33 cellular contexts compared by ENCODE assay signal in genomic region chr4:3760833-3761232, GRCh38. TPM values are rescaled to one million over a fixed set of nuclear protein-coding genes. Genes with fewer than 3 reads are reported as not detected.
"Had no signal": no experiment of that assay in that cellular context is flagged by ENCODE, and none has a peak within 500 bp of the region (broad histone marks: within the 10 kb centered on the region; RNA-seq: fewer than 3 reads in every experiment).

No MANE protein-coding gene starts in this region.

- H3K4me3 ChIP-seq: adrenal gland, body of pancreas, esophagus muscularis mucosa had no signal

- H3K9me3 ChIP-seq: adrenal gland, body of pancreas had no signal

- H3K4me3 Mint-ChIP-seq: activated B cell treated with CpG ODN at 0.5 μM for 24 hours; activated CD8-positive, alpha-beta T cell treated with anti-CD3 and anti-CD28 coated beads for 36 hours; activated naive CD4-positive, alpha-beta T cell treated with anti-CD3 and anti-CD28 coated beads for 36 hours; activated naive CD4-positive, alpha-beta T cell treated with anti-CD3 and anti-CD28 coated beads, Interleukin-2, amount 50 U/mL, for 24 hours; activated naive CD8-positive, alpha-beta T cell treated with anti-CD3 and anti-CD28 coated beads for 36 hours; activated naive CD8-positive, alpha-beta T cell treated with anti-CD3 and anti-CD28 coated beads, Interleukin-2, amount 50 U/mL, for 24 hours; activated T-cell treated with anti-CD3 and anti-CD28 coated beads, Interleukin-2, amount 50 U/mL, for 4 hours; activated T-helper 17 cell treated with anti-CD3 and anti-CD28 coated beads, Interleukin-2, amount 50 U/mL, for 72 hours; effector memory CD8-positive, alpha-beta T cell; T-helper 17 cell; T-helper 2 cell treated with Interferon-gamma antibody and Interleukin-4, amounts not matched to agents 5 μg/mL and 100 μg/mL, for 36 hours had no signal

- H3K27ac Mint-ChIP-seq: activated B cell treated with CpG ODN at 0.5 μM for 24 hours; activated CD8-positive, alpha-beta T cell treated with anti-CD3 and anti-CD28 coated beads for 36 hours; activated naive CD4-positive, alpha-beta T cell treated with anti-CD3 and anti-CD28 coated beads for 36 hours; activated naive CD4-positive, alpha-beta T cell treated with anti-CD3 and anti-CD28 coated beads, Interleukin-2, amount 50 U/mL, for 24 hours; activated naive CD8-positive, alpha-beta T cell treated with anti-CD3 and anti-CD28 coated beads for 36 hours; activated naive CD8-positive, alpha-beta T cell treated with anti-CD3 and anti-CD28 coated beads, Interleukin-2, amount 50 U/mL, for 24 hours; activated T-helper 17 cell treated with anti-CD3 and anti-CD28 coated beads, Interleukin-2, amount 50 U/mL, for 72 hours; effector memory CD8-positive, alpha-beta T cell; T-helper 17 cell; T-helper 2 cell treated with Interferon-gamma antibody and Interleukin-4, amounts not matched to agents 5 μg/mL and 100 μg/mL, for 36 hours had no signal

- H3K36me3 Mint-ChIP-seq: activated naive CD4-positive, alpha-beta T cell treated with anti-CD3 and anti-CD28 coated beads, Interleukin-2, amount 50 U/mL, for 24 hours; activated naive CD8-positive, alpha-beta T cell treated with anti-CD3 and anti-CD28 coated beads for 36 hours had no signal

- H3K27me3 ChIP-seq: adrenal gland, body of pancreas had no signal

- DNase-seq: activated B cell treated with CpG ODN at 0.5 μM for 24 hours; activated CD4-positive, alpha-beta T cell treated with anti-CD3 and anti-CD28 coated beads for 48 hours; activated CD4-positive, alpha-beta T cell treated with anti-CD3 and anti-CD28 coated beads, Interleukin-2, amount 50 U/mL, for 1 hour; activated CD4-positive, alpha-beta T cell treated with anti-CD3 and anti-CD28 coated beads, Interleukin-2, amount 50 U/mL, for 48 hours; activated CD8-positive, alpha-beta memory T cell treated with anti-CD3 and anti-CD28 coated beads for 24 hours; activated CD8-positive, alpha-beta T cell treated with anti-CD3 and anti-CD28 coated beads for 36 hours; activated effector memory CD4-positive, alpha-beta T cell treated with anti-CD3 and anti-CD28 coated beads, Interleukin-2, amount 50 U/mL, for 16 hours; activated naive CD4-positive, alpha-beta T cell treated with anti-CD3 and anti-CD28 coated beads for 36 hours; activated naive CD8-positive, alpha-beta T cell treated with anti-CD3 and anti-CD28 coated beads for 36 hours; activated naive CD8-positive, alpha-beta T cell treated with anti-CD3 and anti-CD28 coated beads, Interleukin-2, amount 50 U/mL, for 24 hours; activated T-cell treated with anti-CD3 and anti-CD28 coated beads, Interleukin-2, amount 50 U/mL, for 4 hours; adrenal gland; amygdala; aorta; body of pancreas; caudate nucleus; cortex of kidney; dermis blood vessel endothelial cell; effector CD4-positive, alpha-beta T cell; effector memory CD8-positive, alpha-beta T cell; erythroblast; head of caudate nucleus; T-helper 1 cell; T-helper 17 cell; T1000; WERI-Rb-1 had no signal

- H3K27me3 Mint-ChIP-seq: activated T-helper 17 cell treated with anti-CD3 and anti-CD28 coated beads, Interleukin-2, amount 50 U/mL, for 72 hours had no signal

- H3K36me3 ChIP-seq: adrenal gland, esophagus muscularis mucosa, WERI-Rb-1 had no signal

- FAIRE-seq: colon, frontal cortex had no signal

- H3K4me1 Mint-ChIP-seq: activated B cell treated with CpG ODN at 0.5 μM for 24 hours; activated naive CD4-positive, alpha-beta T cell treated with anti-CD3 and anti-CD28 coated beads, Interleukin-2, amount 50 U/mL, for 24 hours; activated naive CD8-positive, alpha-beta T cell treated with anti-CD3 and anti-CD28 coated beads for 36 hours; activated naive CD8-positive, alpha-beta T cell treated with anti-CD3 and anti-CD28 coated beads, Interleukin-2, amount 50 U/mL, for 24 hours; activated T-helper 17 cell treated with anti-CD3 and anti-CD28 coated beads, Interleukin-2, amount 50 U/mL, for 72 hours; T-helper 17 cell had no signal

- H3K9me3 Mint-ChIP-seq: activated CD8-positive, alpha-beta T cell treated with anti-CD3 and anti-CD28 coated beads for 36 hours; activated naive CD4-positive, alpha-beta T cell treated with anti-CD3 and anti-CD28 coated beads, Interleukin-2, amount 50 U/mL, for 24 hours; activated naive CD8-positive, alpha-beta T cell treated with anti-CD3 and anti-CD28 coated beads for 36 hours; activated naive CD8-positive, alpha-beta T cell treated with anti-CD3 and anti-CD28 coated beads, Interleukin-2, amount 50 U/mL, for 24 hours; activated T-cell treated with anti-CD3 and anti-CD28 coated beads, Interleukin-2, amount 50 U/mL, for 4 hours; activated T-helper 17 cell treated with anti-CD3 and anti-CD28 coated beads, Interleukin-2, amount 50 U/mL, for 72 hours; T-helper 2 cell treated with Interferon-gamma antibody and Interleukin-4, amounts not matched to agents 5 μg/mL and 100 μg/mL, for 36 hours had no signal

- H3K27ac ChIP-seq: adrenal gland, esophagus muscularis mucosa, WERI-Rb-1 had no signal

- ATAC-seq: activated CD4-positive, CD25-positive, alpha-beta regulatory T cell treated with anti-CD3 and anti-CD28 coated beads, Interleukin-2, amount 50 U/mL, for 24 hours; activated CD8-positive, alpha-beta T cell treated with anti-CD3 and anti-CD28 coated beads for 36 hours; activated naive CD8-positive, alpha-beta T cell treated with anti-CD3 and anti-CD28 coated beads, Interleukin-2, amount 50 U/mL, for 24 hours; activated T-cell treated with anti-CD3 and anti-CD28 coated beads, Interleukin-2, amount 50 U/mL, for 4 hours; activated T-helper 17 cell treated with anti-CD3 and anti-CD28 coated beads, Interleukin-2, amount 50 U/mL, for 72 hours; body of pancreas; effector memory CD8-positive, alpha-beta T cell; T-helper 17 cell had no signal

RNA-seq across cellular contexts. Expression of gene ADRA2C, which starts 5.4 kb away (rescaled TPM):
- total RNA-seq: activated B cell treated with CpG ODN at 0.5 μM for 24 hours; activated naive CD4-positive, alpha-beta T cell treated with anti-CD3 and anti-CD28 coated beads for 36 hours; activated naive CD8-positive, alpha-beta T cell treated with anti-CD3 and anti-CD28 coated beads for 36 hours; activated T-cell treated with anti-CD3 and anti-CD28 coated beads, Interleukin-2, amount 50 U/mL, for 4 hours; activated T-helper 17 cell treated with anti-CD3 and anti-CD28 coated beads, Interleukin-2, amount 50 U/mL, for 72 hours; T-helper 17 cell had no signal
